19 cellular contexts compared by ENCODE assay signal in the genomic region with DNA sequence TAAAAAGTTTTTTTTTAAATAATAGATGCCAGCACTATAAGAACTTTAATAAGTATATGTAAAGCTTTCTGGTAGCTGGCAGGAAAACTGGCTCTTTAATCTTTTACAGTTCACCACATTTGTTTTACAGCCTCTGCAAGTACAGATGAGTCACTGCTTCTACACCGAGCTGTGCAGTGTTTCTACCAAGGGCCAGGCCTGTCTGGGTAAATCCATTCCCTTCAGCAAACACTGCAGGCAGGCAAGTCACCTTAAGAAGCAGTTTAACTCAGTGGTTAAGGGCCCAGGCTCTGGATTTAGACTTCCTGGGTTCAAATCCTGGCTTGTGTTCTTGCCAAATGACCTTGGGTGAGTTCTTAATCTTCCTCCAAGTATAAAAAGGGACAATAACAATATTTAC.
DNase-seq lines count a peak whose midpoint lies in the region; ATAC-seq and TF ChIP-seq lines count a peak whose summit lies in the region.
"Had no signal": no experiment of that assay in that cellular context is flagged by ENCODE, and none has a peak within 500 bp of the region (broad histone marks: within the 10 kb centered on the region; RNA-seq: fewer than 3 reads in every experiment).

No MANE protein-coding gene starts in this region.

- CTCF ChIA-PET in activated CD4-positive, alpha-beta memory T cell treated with anti-CD3 and anti-CD28 coated beads for 36 hours (lab: Charles Lee): no interaction called here
- CTCF ChIA-PET in activated CD4-positive, alpha-beta memory T cell treated with anti-CD3 and anti-CD28 coated beads, Interleukin-2, amount 10 ng/mL, durations not matched to agents 7 days and 5 days (lab: Charles Lee): no interaction called here

- no peaks in the 10 kb centered on the region for H3K36me3 Mint-ChIP-seq in activated CD4-positive, alpha-beta memory T cell treated with anti-CD3 and anti-CD28 coated beads for 36 hours
- no peaks in the 10 kb centered on the region for H3K36me3 Mint-ChIP-seq in activated CD4-positive, alpha-beta memory T cell treated with anti-CD3 and anti-CD28 coated beads, Interleukin-2, amount 10 ng/mL, durations not matched to agents 7 days and 5 days (ENCODE audit: low read depth)
- H3K36me3 Mint-ChIP-seq in HFFc6 (ENCODE audit: low read depth) (no peaks in the 10 kb centered on the region), progenitor cell of endocrine pancreas (ENCODE audit: insufficient read depth) (no peaks in the 10 kb centered on the region)
- H3K36me3 Mint-ChIP-seq: stimulated activated naive B cell treated with anti-CD40 and anti-IgM and Interleukin-4, amounts not matched to agents 10 μg/mL and 1 μg/mL and 100 μg/mL, for 72 hours had no signal

- intact Hi-C loops in activated CD4-positive, alpha-beta memory T cell treated with anti-CD3 and anti-CD28 coated beads for 36 hours (cut with micrococcal nuclease): no loop called here

- H3K4me3 ChIP-seq in cardiac fibroblast (replicated peaks in 1 of 2; ENCODE audit: low read depth in 2 of 2, low read length in 2 of 2): no peak overlapping the region
- no peak overlapping the region for H3K4me3 ChIP-seq in HAP-1
- H3K4me3 ChIP-seq: lower lobe of right lung, uterus had no signal

- no peak for ATAC-seq in HG03354 (IDR thresholded peaks at IDR 0.05; ENCODE audit: poor library complexity, severe bottlenecking, unreplicated experiment)
- ATAC-seq: lower lobe of right lung; right cardiac atrium; stimulated activated naive B cell treated with anti-CD40 and anti-IgM and Interleukin-4, amounts not matched to agents 10 μg/mL and 1 μg/mL and 100 μg/mL, for 72 hours had no signal

- no peaks in the 10 kb centered on the region for H3K27me3 Mint-ChIP-seq in activated CD4-positive, alpha-beta memory T cell treated with anti-CD3 and anti-CD28 coated beads for 36 hours
- no peaks in the 10 kb centered on the region for H3K27me3 Mint-ChIP-seq in activated CD4-positive, alpha-beta memory T cell treated with anti-CD3 and anti-CD28 coated beads, Interleukin-2, amount 10 ng/mL, durations not matched to agents 7 days and 5 days
- no peaks in the 10 kb centered on the region; the same call in 1 of the 2 replicates for H3K27me3 Mint-ChIP-seq in HFFc6 (ENCODE audit: insufficient read depth)
- no peaks in the 10 kb centered on the region for H3K27me3 Mint-ChIP-seq in progenitor cell of endocrine pancreas
- H3K27me3 Mint-ChIP-seq: activated B cell treated with CpG ODN at 0.5 μM for 24 hours; stimulated activated naive B cell treated with anti-CD40 and anti-IgM and Interleukin-4, amounts not matched to agents 10 μg/mL and 1 μg/mL and 100 μg/mL, for 72 hours had no signal

- in situ Hi-C loops in HAP-1 (cut with MboI; ENCODE audit: low sequenced_read_pairs): no loop called here

- H3K4me1 Mint-ChIP-seq in activated CD4-positive, alpha-beta memory T cell treated with anti-CD3 and anti-CD28 coated beads for 36 hours (ENCODE audit: low read depth): no peaks in the 10 kb centered on the region
- no peaks in the 10 kb centered on the region for H3K4me1 Mint-ChIP-seq in activated CD4-positive, alpha-beta memory T cell treated with anti-CD3 and anti-CD28 coated beads, Interleukin-2, amount 10 ng/mL, durations not matched to agents 7 days and 5 days
- H3K4me1 Mint-ChIP-seq in HFFc6 (ENCODE audit: low read depth): peaks cover 21% of the 10 kb centered on the region
- no peaks in the 10 kb centered on the region for H3K4me1 Mint-ChIP-seq in progenitor cell of endocrine pancreas (ENCODE audit: low read depth)
- H3K4me1 Mint-ChIP-seq: activated B cell treated with CpG ODN at 0.5 μM for 24 hours, nephron progenitor cell had no signal

- no peaks in the 10 kb centered on the region for H3K36me3 ChIP-seq in HAP-1 (replicated peaks)
- H3K36me3 ChIP-seq: lower lobe of right lung, uterus had no signal

- peak; percentile 20 for DNase-seq in activated CD4-positive, alpha-beta memory T cell treated with anti-CD3 and anti-CD28 coated beads for 36 hours
- no peak for DNase-seq in activated CD4-positive, alpha-beta memory T cell treated with anti-CD3 and anti-CD28 coated beads, Interleukin-2, amount 10 ng/mL, durations not matched to agents 7 days and 5 days
- DNase-seq in HFFc6: peak; percentile 76
- peak; percentile 70 to 73 for DNase-seq in cardiac fibroblast (ENCODE audit: low read depth in 2 of 2)
- DNase-seq in renal cortical epithelial cell (ENCODE audit: low read depth): peak; percentile 80
- DNase-seq in HAP-1 (ENCODE audit: low spot score in 2 of 2): no peak
- DNase-seq in progenitor cell of endocrine pancreas (ENCODE audit: low spot score, unreplicated experiment): no peak
- DNase-seq: activated B cell treated with CpG ODN at 0.5 μM for 24 hours; activated T-cell treated with anti-CD3 and anti-CD28 coated beads, Interleukin-2, amount 50 U/mL, for 48 hours; aorta; IMR-90; lower lobe of right lung; NCI-H1417 treated with DMSO at 0.1 percent for 48 hours; NCI-H510A treated with DMSO at 0.1 percent for 48 hours; nephron progenitor cell; right cardiac atrium; stimulated activated naive B cell treated with anti-CD40 and anti-IgM and Interleukin-4, amounts not matched to agents 10 μg/mL and 1 μg/mL and 100 μg/mL, for 72 hours; uterus had no signal

- no peak overlapping the region for H3K4me3 Mint-ChIP-seq in activated CD4-positive, alpha-beta memory T cell treated with anti-CD3 and anti-CD28 coated beads for 36 hours
- no peak overlapping the region for H3K4me3 Mint-ChIP-seq in activated CD4-positive, alpha-beta memory T cell treated with anti-CD3 and anti-CD28 coated beads, Interleukin-2, amount 10 ng/mL, durations not matched to agents 7 days and 5 days
- H3K4me3 Mint-ChIP-seq in HFFc6: no peak overlapping the region
- H3K4me3 Mint-ChIP-seq in progenitor cell of endocrine pancreas (ENCODE audit: low read depth): no peak overlapping the region
- H3K4me3 Mint-ChIP-seq: activated B cell treated with CpG ODN at 0.5 μM for 24 hours; nephron progenitor cell; stimulated activated naive B cell treated with anti-CD40 and anti-IgM and Interleukin-4, amounts not matched to agents 10 μg/mL and 1 μg/mL and 100 μg/mL, for 72 hours had no signal

- POLR2A ChIA-PET in activated CD4-positive, alpha-beta memory T cell treated with anti-CD3 and anti-CD28 coated beads for 36 hours (lab: Charles Lee): no interaction called here
- POLR2A ChIA-PET in activated CD4-positive, alpha-beta memory T cell treated with anti-CD3 and anti-CD28 coated beads, Interleukin-2, amount 10 ng/mL, durations not matched to agents 7 days and 5 days (lab: Charles Lee): no interaction called here

- no peaks in the 10 kb centered on the region for H3K9me3 ChIP-seq in HAP-1
- H3K9me3 ChIP-seq: lower lobe of right lung, uterus had no signal

- H3K27me3 ChIP-seq in HAP-1 (ENCODE audit: low read depth): no peaks in the 10 kb centered on the region
- H3K27me3 ChIP-seq: uterus had no signal

- H3K4me1 ChIP-seq in HAP-1: no peaks in the 10 kb centered on the region
- H3K4me1 ChIP-seq: lower lobe of right lung, uterus had no signal

- H3K27ac Mint-ChIP-seq in activated CD4-positive, alpha-beta memory T cell treated with anti-CD3 and anti-CD28 coated beads for 36 hours: no peak overlapping the region
- H3K27ac Mint-ChIP-seq in activated CD4-positive, alpha-beta memory T cell treated with anti-CD3 and anti-CD28 coated beads, Interleukin-2, amount 10 ng/mL, durations not matched to agents 7 days and 5 days: no peak overlapping the region
- H3K27ac Mint-ChIP-seq in HFFc6: peak overlapping the region; percentile 58
- no peak overlapping the region for H3K27ac Mint-ChIP-seq in progenitor cell of endocrine pancreas
- H3K27ac Mint-ChIP-seq: activated B cell treated with CpG ODN at 0.5 μM for 24 hours; nephron progenitor cell; stimulated activated naive B cell treated with anti-CD40 and anti-IgM and Interleukin-4, amounts not matched to agents 10 μg/mL and 1 μg/mL and 100 μg/mL, for 72 hours had no signal

- no peak for TF ChIP-seq CTCF in HFFc6 (IDR thresholded peaks at IDR 0.05)
- TF ChIP-seq CTCF in cardiac fibroblast (IDR thresholded peaks at IDR 0.05; ENCODE audit: low read depth, low read length): no peak
- TF ChIP-seq CTCF in progenitor cell of endocrine pancreas (IDR thresholded peaks at IDR 0.05; ENCODE audit: unreplicated experiment): no peak

- H3K9me3 Mint-ChIP-seq in activated CD4-positive, alpha-beta memory T cell treated with anti-CD3 and anti-CD28 coated beads for 36 hours: no peaks in the 10 kb centered on the region
- H3K9me3 Mint-ChIP-seq in activated CD4-positive, alpha-beta memory T cell treated with anti-CD3 and anti-CD28 coated beads, Interleukin-2, amount 10 ng/mL, durations not matched to agents 7 days and 5 days: no peaks in the 10 kb centered on the region
- H3K9me3 Mint-ChIP-seq in HFFc6 (no peaks in the 10 kb centered on the region), progenitor cell of endocrine pancreas (ENCODE audit: low read depth) (no peaks in the 10 kb centered on the region)
- H3K9me3 Mint-ChIP-seq: activated B cell treated with CpG ODN at 0.5 μM for 24 hours, nephron progenitor cell had no signal

Comparison
In these comparisons a context has a peak if more than half of its experiments do, and no peak if none do; other contexts are left out.
1. DNase-seq: peak in activated CD4-positive, alpha-beta memory T cell treated with anti-CD3 and anti-CD28 coated beads for 36 hours (single experiment), HFFc6 (single experiment), cardiac fibroblast (2 of 2) and renal cortical epithelial cell (single experiment); none in activated CD4-positive, alpha-beta memory T cell treated with anti-CD3 and anti-CD28 coated beads, Interleukin-2, amount 10 ng/mL, durations not matched to agents 7 days and 5 days (single experiment), HAP-1 (0 of 2) and progenitor cell of endocrine pancreas (single experiment).